8 cellular contexts compared by ENCODE assay signal in the genomic region with DNA sequence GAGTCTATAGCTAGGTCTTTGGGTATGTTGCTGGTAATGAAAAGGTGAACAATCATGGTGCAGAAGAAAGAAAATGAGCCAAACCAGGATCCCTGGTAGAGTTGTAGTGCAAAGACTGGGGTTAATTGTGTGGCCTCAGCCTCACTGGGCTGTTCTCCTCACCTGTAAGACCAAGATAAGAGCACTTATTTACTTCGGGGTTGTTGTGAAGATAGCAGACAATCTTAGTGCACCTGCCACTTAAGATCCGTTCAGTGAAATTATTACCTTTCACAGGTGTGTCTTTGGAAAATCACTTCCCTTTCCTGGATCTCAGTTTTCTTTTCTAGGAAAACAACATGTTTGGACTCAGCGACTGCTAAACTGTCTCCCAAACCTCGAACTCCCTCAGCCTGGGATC. TPM values are rescaled to one million over a fixed set of nuclear protein-coding genes. Genes with fewer than 3 reads are reported as not detected.
DNase-seq lines count a peak whose midpoint lies in the region; ATAC-seq and TF ChIP-seq lines count a peak whose summit lies in the region.

No MANE protein-coding gene starts in this region.

- H3K27ac ChIP-seq in VCaP (peak overlapping the region; percentile 86), smooth muscle cell (ENCODE audit: low read depth) (peak overlapping the region; percentile 95)

- H3K27me3 Mint-ChIP-seq in glutamatergic neuron (ENCODE audit: unreplicated experiment), result peaks cover 4% of the 10 kb centered on the region

- H3K9me3 ChIP-seq in smooth muscle cell (replicated peaks; ENCODE audit: low read depth), result no peaks in the 10 kb centered on the region

- no peaks in the 10 kb centered on the region for H4K20me1 ChIP-seq in smooth muscle cell (ENCODE audit: low read depth)

- no peaks in the 10 kb centered on the region for H3K27me3 ChIP-seq in smooth muscle cell (ENCODE audit: low read depth)

- no peak for TF ChIP-seq CTCF in VCaP (conservative IDR thresholded peaks at IDR 0.05)
- no peak for TF ChIP-seq CTCF in glutamatergic neuron (IDR thresholded peaks at IDR 0.05; ENCODE audit: partially characterized antibody, unreplicated experiment)
- no peak for TF ChIP-seq CTCF in smooth muscle cell (IDR thresholded peaks at IDR 0.05; ENCODE audit: borderline replicate concordance, insufficient read depth, poor library complexity, severe bottlenecking)

- no peak overlapping the region for H3K27ac Mint-ChIP-seq in glutamatergic neuron (ENCODE audit: unreplicated experiment)

- H2AFZ ChIP-seq in smooth muscle cell (ENCODE audit: low read depth), result peak overlapping the region; percentile 81

- peaks cover 31% of the 10 kb centered on the region for H3F3A ChIP-seq in smooth muscle cell (ENCODE audit: low read depth)

- H3K36me3 ChIP-seq in smooth muscle cell (ENCODE audit: low read depth), result no peaks in the 10 kb centered on the region

- peaks cover 17% of the 10 kb centered on the region for H3K4me1 Mint-ChIP-seq in glutamatergic neuron (ENCODE audit: low read depth, unreplicated experiment)

- H3K4me3 ChIP-seq in smooth muscle cell, result peak overlapping the region; percentile 61

- H3K36me3 Mint-ChIP-seq in glutamatergic neuron (ENCODE audit: unreplicated experiment), result peaks cover 4% of the 10 kb centered on the region

- H3K9ac ChIP-seq in smooth muscle cell (ENCODE audit: low read depth), result peak overlapping the region; percentile 88

- no peak for ATAC-seq in HG03469 (IDR thresholded peaks at IDR 0.05; ENCODE audit: unreplicated experiment)

- WGBS in smooth muscle cell (ENCODE audit: low lambda C conversion rate), result 84% methylated on average over 4 of the region's 4 CpGs

- no peaks in the 10 kb centered on the region for H3K79me2 ChIP-seq in smooth muscle cell (ENCODE audit: low read depth)

- peaks cover 9% of the 10 kb centered on the region for H3K4me1 ChIP-seq in smooth muscle cell (ENCODE audit: low read depth)

- DNase-seq in NCI-H1092 treated with DMSO at 0.1 percent for 48 hours (lab: John Stamatoyannopoulos, UW) (peak; percentile 20), NCI-H1092 (lab: John Stamatoyannopoulos, UW) (no peak), glutamatergic neuron (no peak), smooth muscle cell (lab: John Stamatoyannopoulos, UW; ENCODE audit: unreplicated experiment) (no peak), ecto neural progenitor cell (ENCODE audit: low spot score) (no peak), SHP77 (lab: John Stamatoyannopoulos, UW) (no peak)

- H3K4me3 Mint-ChIP-seq in glutamatergic neuron (ENCODE audit: unreplicated experiment), result peak overlapping the region; percentile 70

- H3K9me3 Mint-ChIP-seq in glutamatergic neuron (ENCODE audit: unreplicated experiment), result peaks cover 3% of the 10 kb centered on the region

- peak overlapping the region; percentile 90 for H3K4me2 ChIP-seq in smooth muscle cell

RNA-seq across cellular contexts. Expression of gene FGGY, which starts 1.3 kb away (rescaled TPM):
- total RNA-seq in glutamatergic neuron (ENCODE audit: unreplicated experiment), result 11.6 TPM
- total RNA-seq in smooth muscle cell, result 5.6 and 9.2 TPM in 2 replicates
- 4.8 and 5.1 TPM in 2 replicates for polyA plus RNA-seq in smooth muscle cell
